In genomic region chr5:142433526-142434321, GRCh38 we compare ENCODE assay signal across 1 cellular context.
TF ChIP-seq lines count a peak whose summit lies in the region.

No MANE protein-coding gene starts in this region.

TF ChIP-seq in GM23338, 12 proteins besides CTCF, POLR2A, EP300 and RAD21 (continued from another document):
- TF ChIP-seq REST (IDR thresholded peaks at IDR 0.05; ENCODE audit: unreplicated experiment) (no peak), ETS1 (IDR thresholded peaks at IDR 0.05) (no peak), POLR2AphosphoS5 (IDR thresholded peaks at IDR 0.05; ENCODE audit: low read depth) (no peak), EZH2phosphoT487 (IDR thresholded peaks at IDR 0.05; ENCODE audit: unreplicated experiment) (no peak), CREB1 (CRISPR knock-in tag; IDR thresholded peaks at IDR 0.05; ENCODE audit: low read depth) (no peak), EZH2 (IDR thresholded peaks at IDR 0.05; ENCODE audit: low read depth, unreplicated experiment) (no peak)
